ENCODE assay signal across 24 cellular contexts in the genomic region with DNA sequence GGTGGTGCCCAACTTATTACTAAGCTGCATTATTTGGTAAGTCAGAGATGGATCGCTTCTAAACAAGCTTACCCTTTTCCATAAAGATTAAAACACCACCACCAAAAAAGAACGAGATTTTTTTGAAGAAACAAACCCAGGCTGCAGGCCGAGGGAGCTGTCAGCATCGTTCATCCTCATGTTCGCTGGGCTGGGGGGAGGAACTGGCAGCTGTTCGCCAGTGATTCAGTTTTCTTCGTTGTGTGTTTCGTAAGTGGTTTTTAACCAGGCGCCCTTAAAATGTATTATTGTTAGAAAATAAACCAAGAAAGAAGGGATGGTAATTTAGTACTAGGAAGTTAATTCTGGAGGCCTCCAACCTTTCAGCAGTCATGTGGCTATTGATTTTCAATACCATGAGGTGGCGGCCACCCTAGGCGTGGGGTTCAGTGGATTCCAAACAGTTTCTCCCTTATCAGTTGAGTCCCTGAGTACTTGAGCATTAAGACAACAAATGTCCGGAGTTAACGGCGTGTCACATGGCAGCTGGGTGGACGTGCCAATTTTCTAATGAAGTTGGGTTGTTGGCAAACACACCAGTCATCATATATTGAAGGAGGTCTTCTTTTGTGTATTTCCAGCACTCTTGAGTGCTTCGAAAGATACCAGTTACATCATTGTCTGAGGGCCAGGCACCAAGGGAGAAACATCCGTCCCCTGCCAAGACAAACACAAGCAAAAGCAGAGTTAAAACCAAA.
DNase-seq lines count a peak whose midpoint lies in the region; TF ChIP-seq lines count a peak whose summit lies in the region.
"Had no signal": no experiment of that assay in that cellular context is flagged by ENCODE, and none has a peak within 500 bp of the region (broad histone marks: within the 10 kb centered on the region; RNA-seq: fewer than 3 reads in every experiment).

No MANE protein-coding gene starts in this region.

- in situ Hi-C loops in GM13976 (cut with MboI; ENCODE audit: low sequenced_read_pairs, unreplicated experiment), result no loop called here

- H3K27ac ChIP-seq in osteoblast (ENCODE audit: low read depth, low read length), result no peak overlapping the region
- H3K27ac ChIP-seq: esophagus muscularis mucosa, left ventricle myocardium inferior, ovary, right atrium auricular region had no signal

- DNase-seq in DMS153 treated with DMSO at 0.1 percent for 48 hours (lab: John Stamatoyannopoulos, UW; ENCODE audit: unreplicated experiment) (peak; percentile 10), MG63 (peak; percentile 42), NCI-H69 (lab: John Stamatoyannopoulos, UW) (peak; percentile 24), osteoblast (ENCODE audit: insufficient read length, low spot score, missing footprints) (peak; percentile 90), NCI-H1694 (lab: John Stamatoyannopoulos, UW) (no peak), GM13976 (ENCODE audit: low spot score) (no peak)
- DNase-seq in activated CD4-positive, alpha-beta T cell treated with anti-CD3 and anti-CD28 coated beads for 1 hour, result no peak
- DNase-seq: activated B cell treated with CpG ODN at 0.5 μM for 24 hours; activated CD4-positive, alpha-beta T cell treated with anti-CD3 and anti-CD28 coated beads, Interleukin-2, amount 50 U/mL, for 4 hours; Calu3; effector memory CD8-positive, alpha-beta T cell; GOT3; hypothalamus; left ventricle myocardium inferior; NCI-H1436 treated with DMSO at 0.1 percent for 48 hours; NCI-H2171 treated with DMSO at 0.1 percent for 48 hours; NCI-H526 treated with DMSO at 0.1 percent for 48 hours; ovary; SHP77; stimulated activated naive CD8-positive, alpha-beta T cell treated with anti-CD3 and anti-CD28 coated beads, Interleukin-15, Interleukin-2, amounts not matched to agents 100 U/mL and 50 U/mL, for 24 hours; SW 1271 had no signal

- no peaks in the 10 kb centered on the region for H3K27me3 ChIP-seq in MG63
- H3K27me3 ChIP-seq in osteoblast (ENCODE audit: insufficient read depth, low read length), result no peaks in the 10 kb centered on the region
- H3K27me3 ChIP-seq: esophagus muscularis mucosa, ovary, right atrium auricular region had no signal

- H3K79me2 ChIP-seq in osteoblast (ENCODE audit: insufficient read depth, low read length), result no peaks in the 10 kb centered on the region

- no peak for TF ChIP-seq CTCF in osteoblast (IDR thresholded peaks at IDR 0.05; ENCODE audit: extremely low read depth, low read depth, low read length)
- no peak for TF ChIP-seq CTCF in GM13976 (IDR thresholded peaks at IDR 0.05; ENCODE audit: borderline replicate concordance, control extremely low read depth, extremely low read depth, insufficient read depth, missing control alignments)

- H3K9me3 ChIP-seq in MG63, result no peaks in the 10 kb centered on the region
- H3K9me3 ChIP-seq in osteoblast (ENCODE audit: low read depth, low read length), result no peaks in the 10 kb centered on the region
- H3K9me3 ChIP-seq: right atrium auricular region had no signal

- H3K36me3 ChIP-seq in MG63 (no peaks in the 10 kb centered on the region), osteoblast (ENCODE audit: insufficient read depth, low read length) (no peaks in the 10 kb centered on the region)
- H3K36me3 ChIP-seq: esophagus muscularis mucosa, left ventricle myocardium inferior, ovary, right atrium auricular region had no signal

- peaks cover 8% of the 10 kb centered on the region for H3K4me1 ChIP-seq in osteoblast (ENCODE audit: insufficient read depth, low read length)
- H3K4me1 ChIP-seq: esophagus muscularis mucosa, left ventricle myocardium inferior, right atrium auricular region had no signal

- H4K20me1 ChIP-seq in osteoblast (ENCODE audit: insufficient read depth, low read length), result no peaks in the 10 kb centered on the region

- H2AFZ ChIP-seq in osteoblast (ENCODE audit: low read length), result no peak overlapping the region

- peak overlapping the region; percentile 65 for H3K4me2 ChIP-seq in osteoblast (ENCODE audit: insufficient read depth, low read length)

- no peak overlapping the region for H3K4me3 ChIP-seq in MG63
- no peak overlapping the region for H3K4me3 ChIP-seq in osteoblast (ENCODE audit: insufficient read depth, low read length)
- H3K4me3 ChIP-seq: coronary artery, esophagus muscularis mucosa, left ventricle myocardium inferior, ovary, right atrium auricular region had no signal

Comparison
In these comparisons a context has a peak if more than half of its experiments do, and no peak if none do; other contexts are left out.
1. DNase-seq: peak in DMS153 treated with DMSO at 0.1 percent for 48 hours (single experiment), MG63 (single experiment), NCI-H69 (single experiment) and osteoblast (single experiment); none in activated CD4-positive, alpha-beta T cell treated with anti-CD3 and anti-CD28 coated beads for 1 hour (single experiment), NCI-H1694 (single experiment) and GM13976 (single experiment).